In genomic region chr11:123231777-123232176, GRCh38 we compare ENCODE assay signal across 27 cellular contexts. TPM values are rescaled to one million over a fixed set of nuclear protein-coding genes. Genes with fewer than 3 reads are reported as not detected.
DNase-seq lines count a peak whose midpoint lies in the region; ATAC-seq and TF ChIP-seq lines count a peak whose summit lies in the region.
"Had no signal": no experiment of that assay in that cellular context is flagged by ENCODE, and none has a peak within 500 bp of the region (broad histone marks: within the 10 kb centered on the region; RNA-seq: fewer than 3 reads in every experiment).

No MANE protein-coding gene starts in this region.

- H2BK5ac ChIP-seq in IMR-90 (ENCODE audit: low read depth, low read length, poor library complexity, severe bottlenecking): peak overlapping the region; percentile 93

- peak overlapping the region; percentile 71 for H4K91ac ChIP-seq in IMR-90 (ENCODE audit: insufficient read depth, low read depth, low read length)

- in situ Hi-C loops in IMR-90 (cut with MboI; ENCODE audit: low sequenced_read_pairs): no loop called here

- no peaks in the 10 kb centered on the region for H4K20me1 ChIP-seq in IMR-90 (ENCODE audit: insufficient read depth, low read length)
- H4K20me1 ChIP-seq in fibroblast of lung (ENCODE audit: control insufficient read depth, extremely low read depth, insufficient read depth, low read length): no peaks in the 10 kb centered on the region
- no peaks in the 10 kb centered on the region for H4K20me1 ChIP-seq in osteoblast (ENCODE audit: insufficient read depth, low read length)

- no peak overlapping the region for H3K56ac ChIP-seq in IMR-90 (ENCODE audit: extremely low read depth, insufficient read depth, low read length)

- CTCF ChIA-PET in IMR-90 (lab: Yijun Ruan, JAX): interaction anchor here (0.6 to 1.7 kb wide), 4 partner anchors 15 to 127 kb away, joined by 3 to 8 read pairs (median 6); no protein-coding TSS in a partner anchor

- peak overlapping the region; percentile 84 for H3K27ac ChIP-seq in IMR-90 (ENCODE audit: insufficient read depth, low read length)
- peak overlapping the region; percentile 46 for H3K27ac ChIP-seq in fibroblast of lung (ENCODE audit: insufficient read depth, low read length)
- H3K27ac ChIP-seq in osteoblast (ENCODE audit: low read depth, low read length): peak overlapping the region; percentile 81
- H3K27ac ChIP-seq: SJCRH30 had no signal

- H2BK20ac ChIP-seq in IMR-90 (ENCODE audit: low read depth, low read length): peak overlapping the region; percentile 91

- H2BK15ac ChIP-seq in IMR-90 (ENCODE audit: low read depth, low read length): peak overlapping the region; percentile 62

- ATAC-seq in IMR-90 (ENCODE audit: low read depth): peak; percentile 63
- no peak for ATAC-seq in HG02759 (IDR thresholded peaks at IDR 0.05; ENCODE audit: unreplicated experiment)
- ATAC-seq in effector memory CD8-positive, alpha-beta T cell (replicated peaks): no peak
- ATAC-seq: activated CD4-positive, alpha-beta T cell treated with anti-CD3 and anti-CD28 coated beads for 36 hours; activated T-cell treated with anti-CD3 and anti-CD28 coated beads, Interleukin-2, amount 50 U/mL, for 4 hours; heart left ventricle; stimulated activated effector memory CD8-positive, alpha-beta T cell treated with anti-CD3 and anti-CD28 coated beads, Interleukin-12 subunit alpha, Interleukin-12 subunit beta, amount 100 ng/mL, for 72 hours had no signal

- no CpG with 5 or more reads among the region's 3 CpGs for WGBS in IMR-90 (ENCODE audit: extremely low coverage in 2 of 2, insufficient read length in 1 of 2), 2 experiments

- H2AFZ ChIP-seq in IMR-90 (replicated peaks; ENCODE audit: low read length, poor library complexity): peak overlapping the region; percentile 77
- H2AFZ ChIP-seq in fibroblast of lung (ENCODE audit: low read length): no peak overlapping the region
- no peak overlapping the region for H2AFZ ChIP-seq in osteoblast (ENCODE audit: low read length)

- H3K9ac ChIP-seq in IMR-90 (ENCODE audit: low read depth, low read length) (no peak overlapping the region; the same call in 1 of the 2 replicates), fibroblast of lung (ENCODE audit: insufficient read depth, low read length) (no peak overlapping the region)

- POLR2A ChIA-PET in IMR-90 (lab: Charles Lee; ENCODE audit: unreplicated experiment): interaction anchor here (0.6 kb wide), 1 partner anchor 112 kb away, joined by 3 read pairs; no protein-coding TSS in a partner anchor

- no peaks in the 10 kb centered on the region for H3K36me3 Mint-ChIP-seq in effector memory CD8-positive, alpha-beta T cell (ENCODE audit: insufficient read depth)
- H3K36me3 Mint-ChIP-seq: CD4-positive, CD25-positive, alpha-beta regulatory T cell; stimulated activated effector memory CD8-positive, alpha-beta T cell treated with anti-CD3 and anti-CD28 coated beads, Interleukin-12 subunit alpha, Interleukin-12 subunit beta, amount 100 ng/mL, for 72 hours had no signal

- H3K4me3 Mint-ChIP-seq in effector memory CD8-positive, alpha-beta T cell: no peak overlapping the region
- H3K4me3 Mint-ChIP-seq: activated CD4-positive, alpha-beta T cell treated with anti-CD3 and anti-CD28 coated beads for 36 hours; activated T-cell treated with anti-CD3 and anti-CD28 coated beads, Interleukin-2, amount 50 U/mL, for 4 hours; CD4-positive, CD25-positive, alpha-beta regulatory T cell; stimulated activated effector memory CD8-positive, alpha-beta T cell treated with anti-CD3 and anti-CD28 coated beads, Interleukin-12 subunit alpha, Interleukin-12 subunit beta, amount 100 ng/mL, for 72 hours had no signal

- dilution Hi-C loops in IMR-90 (cut with HindIII; ENCODE audit: low sequenced_read_pairs, unreplicated experiment): no loop called here

- BruUV-seq in IMR-90 (replicated peaks; lab: Mats Ljungman, UMichigan): no TSS peak

- no peak overlapping the region for H3K27ac Mint-ChIP-seq in effector memory CD8-positive, alpha-beta T cell
- H3K27ac Mint-ChIP-seq: activated CD4-positive, alpha-beta T cell treated with anti-CD3 and anti-CD28 coated beads for 36 hours; stimulated activated effector memory CD8-positive, alpha-beta T cell treated with anti-CD3 and anti-CD28 coated beads, Interleukin-12 subunit alpha, Interleukin-12 subunit beta, amount 100 ng/mL, for 72 hours had no signal

- peaks cover 12% of the 10 kb centered on the region; the same call in 1 of the 2 replicates for H3K9me1 ChIP-seq in IMR-90 (ENCODE audit: insufficient read depth, low read length)

- peaks cover 29% of the 10 kb centered on the region for H3K4me1 ChIP-seq in IMR-90 (ENCODE audit: control insufficient read depth, insufficient read depth, low read length)
- H3K4me1 ChIP-seq in fibroblast of lung (ENCODE audit: control insufficient read depth, extremely low read depth, insufficient read depth, low read length): peaks cover 12% of the 10 kb centered on the region
- peaks cover 37% of the 10 kb centered on the region for H3K4me1 ChIP-seq in osteoblast (ENCODE audit: insufficient read depth, low read length)
- H3K4me1 ChIP-seq: SJCRH30 had no signal

- peaks cover 11% of the 10 kb centered on the region in 2 donors for H3K4me1 Mint-ChIP-seq in effector memory CD8-positive, alpha-beta T cell (ENCODE audit: low read depth in 2 of 2)

- no peak for TF ChIP-seq RAD21 in IMR-90 (IDR thresholded peaks at IDR 0.05; ENCODE audit: low read length)

- H3K9me3 ChIP-seq in IMR-90 (ENCODE audit: control insufficient read depth, insufficient read depth, low read length): no peaks in the 10 kb centered on the region
- no peaks in the 10 kb centered on the region for H3K9me3 ChIP-seq in fibroblast of lung (ENCODE audit: control insufficient read depth, insufficient read depth, low read depth, low read length)
- no peaks in the 10 kb centered on the region for H3K9me3 ChIP-seq in osteoblast (ENCODE audit: low read depth, low read length)
- H3K9me3 ChIP-seq: heart left ventricle, SJCRH30, spleen had no signal

- H2AK9ac ChIP-seq in IMR-90 (replicated peaks; ENCODE audit: low read depth, low read length, poor library complexity): no peak overlapping the region

- H3K4me2 ChIP-seq in IMR-90 (ENCODE audit: low read depth, low read length) (peak overlapping the region; percentile 61; the same call in 1 of the 2 replicates), fibroblast of lung (ENCODE audit: extremely low read depth, insufficient read depth, low read length) (peak overlapping the region; percentile 55), osteoblast (ENCODE audit: insufficient read depth, low read length) (peak overlapping the region; percentile 63)

- intact Hi-C loops in IMR-90 (cut with micrococcal nuclease): loop anchor here (2.0 kb wide), 2 partner anchors 13 to 35 kb away; no protein-coding TSS in a partner anchor

- H3K27me3 Mint-ChIP-seq in effector memory CD8-positive, alpha-beta T cell: peaks cover 0 to 7% of the 10 kb centered on the region in 2 donors
- H3K27me3 Mint-ChIP-seq: activated CD4-positive, alpha-beta T cell treated with anti-CD3 and anti-CD28 coated beads for 36 hours had no signal

- peak overlapping the region; percentile 30 to 68 for H4K8ac ChIP-seq in IMR-90 (ENCODE audit: low read depth in 2 of 2, low read length in 2 of 2)

- H3K79me2 ChIP-seq in fibroblast of lung (ENCODE audit: control insufficient read depth, insufficient read depth, low read length) (no peaks in the 10 kb centered on the region), osteoblast (ENCODE audit: insufficient read depth, low read length) (no peaks in the 10 kb centered on the region)

- H4K5ac ChIP-seq in IMR-90 (ENCODE audit: low read depth, low read length): peak overlapping the region; percentile 40; the same call in 1 of the 2 replicates

- no peaks in the 10 kb centered on the region for H3K9me3 Mint-ChIP-seq in effector memory CD8-positive, alpha-beta T cell
- H3K9me3 Mint-ChIP-seq: activated T-cell treated with anti-CD3 and anti-CD28 coated beads, Interleukin-2, amount 50 U/mL, for 4 hours; CD4-positive, CD25-positive, alpha-beta regulatory T cell; stimulated activated effector memory CD8-positive, alpha-beta T cell treated with anti-CD3 and anti-CD28 coated beads, Interleukin-12 subunit alpha, Interleukin-12 subunit beta, amount 100 ng/mL, for 72 hours had no signal

- H3K4me3 ChIP-seq in AG10803 (ENCODE audit: low read length) (peak overlapping the region; percentile 34), IMR-90 (ENCODE audit: insufficient read depth, low read depth, low read length) (no peak overlapping the region), fibroblast of lung (replicated peaks in 1 of 4; ENCODE audit: control extremely low read depth in 1 of 4, insufficient read depth in 1 of 4, low read depth in 3 of 4, low read length in 4 of 4) (no peak overlapping the region), osteoblast (ENCODE audit: insufficient read depth, low read length) (peak overlapping the region; percentile 33)
- H3K4me3 ChIP-seq: heart left ventricle, SJCRH30, spleen had no signal

- H3K27me3 ChIP-seq in IMR-90 (ENCODE audit: control insufficient read depth, insufficient read depth, low read length): no peaks in the 10 kb centered on the region
- H3K27me3 ChIP-seq in fibroblast of lung (ENCODE audit: control insufficient read depth, insufficient read depth, low read length): no peaks in the 10 kb centered on the region
- no peaks in the 10 kb centered on the region for H3K27me3 ChIP-seq in osteoblast (ENCODE audit: insufficient read depth, low read length)
- H3K27me3 ChIP-seq: SJCRH30, spleen had no signal

- peak overlapping the region; percentile 78 for H3K18ac ChIP-seq in IMR-90 (ENCODE audit: low read depth, low read length)

- peak overlapping the region; percentile 86 for H2AK5ac ChIP-seq in IMR-90 (ENCODE audit: low read depth, low read length)

- peak; percentile 58 for DNase-seq in AG10803 (ENCODE audit: low read depth)
- DNase-seq in IMR-90: no peak
- no peak for DNase-seq in fibroblast of lung (ENCODE audit: low read depth in 2 of 2)
- no peak for DNase-seq in osteoblast (ENCODE audit: insufficient read length, low spot score, missing footprints)
- DNase-seq in NCI-H1417 treated with DMSO at 0.1 percent for 48 hours (lab: John Stamatoyannopoulos, UW): no peak
- no peak for DNase-seq in effector memory CD8-positive, alpha-beta T cell
- DNase-seq: activated CD4-positive, alpha-beta T cell treated with anti-CD3 and anti-CD28 coated beads for 36 hours; activated naive CD4-positive, alpha-beta T cell treated with Interleukin-2 at 50 U/mL for 16 hours; activated T-cell treated with anti-CD3 and anti-CD28 coated beads, Interleukin-2, amount 50 U/mL, for 4 hours; aorta; caudate nucleus; CD4-positive, CD25-positive, alpha-beta regulatory T cell; H7; heart left ventricle; Karpas-422; MV-4-11; NCI-H1694; NCI-H526 treated with DMSO at 0.1 percent for 48 hours; nucleus accumbens; SJCRH30; spleen; stimulated activated CD4-positive, alpha-beta T cell treated with anti-CD3 and anti-CD28 coated beads, Interleukin-2, amount 100 ng/mL, for 48 hours; T-helper 1 cell had no signal

- no peak for TF ChIP-seq POLR2A in IMR-90 (IDR thresholded peaks at IDR 0.05; ENCODE audit: low read depth, low read length)

- H3K36me3 ChIP-seq in IMR-90 (ENCODE audit: control insufficient read depth, insufficient read depth, low read length) (no peaks in the 10 kb centered on the region), fibroblast of lung (ENCODE audit: control insufficient read depth, insufficient read depth, low read length) (no peaks in the 10 kb centered on the region), osteoblast (ENCODE audit: insufficient read depth, low read length) (no peaks in the 10 kb centered on the region)
- H3K36me3 ChIP-seq: heart left ventricle, SJCRH30, spleen had no signal

- H3K79me1 ChIP-seq in IMR-90 (ENCODE audit: low read depth in 1 of 2, low read length in 2 of 2): no peaks in the 10 kb centered on the region

- H3K14ac ChIP-seq in IMR-90 (replicated peaks; ENCODE audit: low read depth, low read length): peak overlapping the region; percentile 79

- peak overlapping the region; percentile 57; the same call in 1 of the 2 replicates for H3K23ac ChIP-seq in IMR-90 (ENCODE audit: low read depth, low read length)

- peak overlapping the region; percentile 93 for H2BK120ac ChIP-seq in IMR-90 (ENCODE audit: low read depth, low read length)

- TF ChIP-seq CTCF in AG10803 (conservative IDR thresholded peaks at IDR 0.05; ENCODE audit: low read length) (no peak), IMR-90 (conservative IDR thresholded peaks at IDR 0.05; ENCODE audit: low read depth, low read length) (no peak), fibroblast of lung (conservative IDR thresholded peaks at IDR 0.05 in 1 of 2, IDR thresholded peaks at IDR 0.05 in 1 of 2; ENCODE audit: low read depth in 1 of 2, low read length in 2 of 2) (no peak), osteoblast (IDR thresholded peaks at IDR 0.05; ENCODE audit: extremely low read depth, low read depth, low read length) (no peak)

- peak overlapping the region; percentile 88 for H3K4ac ChIP-seq in IMR-90 (ENCODE audit: low read depth, low read length)

RNA-seq across cellular contexts. Expression of gene CLMP, which starts 36.7 kb away (rescaled TPM):
- total RNA-seq in IMR-90 (2012; rRNA removed): 54.7 and 56.1 TPM in 2 replicates
- 78.9 and 95.7 TPM in 2 replicates for polyA plus RNA-seq in IMR-90 (2012; rRNA removed)
- polyA plus RNA-seq in IMR-90 (2012; cell fraction: cytosol; rRNA removed): 50.5 and 121 TPM in 2 replicates
- 20.7 and 92.9 TPM in 2 replicates for polyA plus RNA-seq in IMR-90 (2012; cell fraction: nucleus; rRNA removed; ENCODE audit: low replicate concordance)
- total RNA-seq in fibroblast of lung: 84.5 and 107 TPM in 2 replicates
- 151 and 243 TPM in 2 replicates for polyA plus RNA-seq in fibroblast of lung
- 74.4 and 134 TPM in 2 replicates for polyA plus RNA-seq in fibroblast of lung (2012)
- polyA minus RNA-seq in fibroblast of lung (ENCODE audit: low replicate concordance): 180 and 200 TPM in 2 replicates
- total RNA-seq in osteoblast: 174 and 210 TPM in 2 replicates
- total RNA-seq: activated CD8-positive, alpha-beta memory T cell treated with anti-CD3 and anti-CD28 coated beads for 36 hours; lung microvascular endothelial cell had no signal

Comparison
In these comparisons a context has a peak if more than half of its experiments do, and no peak if none do; other contexts are left out.
1. H3K4me3 ChIP-seq: peak in AG10803 (single experiment) and osteoblast (single experiment); none in IMR-90 (single experiment) and fibroblast of lung (0 of 4).
2. Peak in every context shown above with its lines, with median percentiles within 50 percentile points of each other: H3K27ac ChIP-seq and H3K4me2 ChIP-seq.